Comparison of ENCODE assay signal across 17 cellular contexts in genomic region chr15:41561104-41561776, GRCh38. TPM values are rescaled to one million over a fixed set of nuclear protein-coding genes. Genes with fewer than 3 reads are reported as not detected.
DNase-seq lines count a peak whose midpoint lies in the region; ATAC-seq and TF ChIP-seq lines count a peak whose summit lies in the region.
"Had no signal": no experiment of that assay in that cellular context is flagged by ENCODE, and none has a peak within 500 bp of the region (broad histone marks: within the 10 kb centered on the region; RNA-seq: fewer than 3 reads in every experiment).

No MANE protein-coding gene starts in this region.

- no peak overlapping the region for H3K9ac ChIP-seq in mesenchymal stem cell (ENCODE audit: low read length)
- H3K9ac ChIP-seq: SK-N-SH had no signal

- H3K4me3 ChIP-seq in mesenchymal stem cell (ENCODE audit: insufficient read depth in 1 of 2, low read depth in 1 of 2, low read length in 2 of 2), result no peak overlapping the region
- H3K4me3 ChIP-seq: A549, upper lobe of right lung had no signal

- no peak overlapping the region for H4K8ac ChIP-seq in mesenchymal stem cell (ENCODE audit: low read length)

- H3K36me3 ChIP-seq in mesenchymal stem cell (ENCODE audit: control insufficient read depth in 1 of 2, insufficient read depth in 2 of 2, low read depth in 1 of 2, low read length in 2 of 2), result peaks cover 0 to 11% of the 10 kb centered on the region in 2 experiments
- H3K36me3 ChIP-seq: brain microvascular endothelial cell, upper lobe of right lung had no signal

- H4K91ac ChIP-seq in mesenchymal stem cell (ENCODE audit: low read length), result peak overlapping the region; percentile 35

- H3K4me1 Mint-ChIP-seq in activated T-cell treated with anti-CD3 and anti-CD28 coated beads, Interleukin-2, amount 50 U/mL, for 4 hours (ENCODE audit: low read depth), result peaks cover 16% of the 10 kb centered on the region
- peaks cover 54% of the 10 kb centered on the region for H3K4me1 Mint-ChIP-seq in type B pancreatic cell (ENCODE audit: unreplicated experiment)

- H3K4me1 ChIP-seq in mesenchymal stem cell (ENCODE audit: control insufficient read depth, insufficient read depth, low read depth, low read length), result peaks cover 38% of the 10 kb centered on the region

- no peak overlapping the region for H3K4ac ChIP-seq in mesenchymal stem cell (ENCODE audit: low read depth in 1 of 2, low read length in 2 of 2)

- peak overlapping the region; percentile 8 for H3K4me3 Mint-ChIP-seq in activated T-cell treated with anti-CD3 and anti-CD28 coated beads, Interleukin-2, amount 50 U/mL, for 4 hours
- H3K4me3 Mint-ChIP-seq in type B pancreatic cell, result peak overlapping the region; percentile 87

- no peak overlapping the region for H3K27ac Mint-ChIP-seq in type B pancreatic cell
- H3K27ac Mint-ChIP-seq: effector memory CD8-positive, alpha-beta T cell had no signal

- peaks cover 19% of the 10 kb centered on the region for H3K27me3 Mint-ChIP-seq in activated T-cell treated with anti-CD3 and anti-CD28 coated beads, Interleukin-2, amount 50 U/mL, for 4 hours (ENCODE audit: low read depth)
- peaks cover 6% of the 10 kb centered on the region for H3K27me3 Mint-ChIP-seq in type B pancreatic cell

- DNase-seq in activated T-cell treated with anti-CD3 and anti-CD28 coated beads, Interleukin-2, amount 50 U/mL, for 4 hours, result no peak
- no peak for DNase-seq in activated T-cell treated with anti-CD3 and anti-CD28 coated beads for 4 hours
- peak in 9 of 61 donors; percentile 18 to 79 (median 45) for DNase-seq in caudate nucleus (lab: John Stamatoyannopoulos, UW)
- DNase-seq in mesenchymal stem cell, result no peak
- DNase-seq in type B pancreatic cell (ENCODE audit: extremely low spot score, unreplicated experiment), result no peak
- DNase-seq in T-helper 2 cell, result no peak
- no peak for DNase-seq in middle frontal gyrus (ENCODE audit: extremely low spot score, low spot score)
- DNase-seq in AG20443 (ENCODE audit: low spot score), result no peak
- DNase-seq: activated naive CD4-positive, alpha-beta T cell; effector memory CD8-positive, alpha-beta T cell; NCI-H1417; NCI-H510A; SK-N-SH; upper lobe of right lung had no signal

- H2AFZ ChIP-seq in mesenchymal stem cell (ENCODE audit: low read depth, low read length), result no peak overlapping the region

- no peaks in the 10 kb centered on the region for H3K79me1 ChIP-seq in mesenchymal stem cell (replicated peaks; ENCODE audit: low read length, poor library complexity, severe bottlenecking)

- H3K36me3 Mint-ChIP-seq in activated T-cell treated with anti-CD3 and anti-CD28 coated beads, Interleukin-2, amount 50 U/mL, for 4 hours (ENCODE audit: insufficient read depth), result no peaks in the 10 kb centered on the region
- H3K36me3 Mint-ChIP-seq in type B pancreatic cell, result no peaks in the 10 kb centered on the region

- peak overlapping the region; percentile 89 for H3K27ac ChIP-seq in caudate nucleus (ENCODE audit: low read depth, low read length)
- H3K27ac ChIP-seq in mesenchymal stem cell (ENCODE audit: low read length, poor library complexity, severe bottlenecking), result no peak overlapping the region
- H3K27ac ChIP-seq: A549, brain microvascular endothelial cell, upper lobe of right lung had no signal

- H3K27me3 ChIP-seq in mesenchymal stem cell (ENCODE audit: control insufficient read depth in 1 of 2, insufficient read depth in 1 of 2, low read length in 2 of 2), result peaks cover 0 to under 1% of the 10 kb centered on the region in 2 experiments
- H3K27me3 ChIP-seq: brain microvascular endothelial cell, upper lobe of right lung had no signal

- ATAC-seq in activated T-cell treated with anti-CD3 and anti-CD28 coated beads, Interleukin-2, amount 50 U/mL, for 4 hours, result no peak
- ATAC-seq: A549; effector memory CD8-positive, alpha-beta T cell; upper lobe of right lung had no signal

- H2AK5ac ChIP-seq in mesenchymal stem cell (ENCODE audit: low read length, severe bottlenecking), result peak overlapping the region; percentile 10

- no peak overlapping the region for H3K4me2 ChIP-seq in mesenchymal stem cell (ENCODE audit: low read length, poor library complexity, severe bottlenecking)
- H3K4me2 ChIP-seq: A549, SK-N-SH had no signal

- H3K9me3 Mint-ChIP-seq in activated T-cell treated with anti-CD3 and anti-CD28 coated beads, Interleukin-2, amount 50 U/mL, for 4 hours, result no peaks in the 10 kb centered on the region
- H3K9me3 Mint-ChIP-seq in type B pancreatic cell, result no peaks in the 10 kb centered on the region
- H3K9me3 Mint-ChIP-seq: effector memory CD8-positive, alpha-beta T cell had no signal

- H2BK120ac ChIP-seq in mesenchymal stem cell (ENCODE audit: low read depth, low read length), result no peak overlapping the region

- H3K9me3 ChIP-seq in mesenchymal stem cell (ENCODE audit: control insufficient read depth, low read length), result no peaks in the 10 kb centered on the region
- H3K9me3 ChIP-seq: A549, SK-N-SH, upper lobe of right lung had no signal

- H2BK15ac ChIP-seq in mesenchymal stem cell (ENCODE audit: low read depth, poor library complexity, severe bottlenecking), result no peak overlapping the region

- peak overlapping the region in 1 of 2 experiments; percentile 32 for H3K18ac ChIP-seq in mesenchymal stem cell (ENCODE audit: low read depth in 1 of 2, low read length in 2 of 2)

- no peak overlapping the region for H3K23ac ChIP-seq in mesenchymal stem cell (ENCODE audit: low read length in 2 of 2)

- no peak overlapping the region for H3K14ac ChIP-seq in mesenchymal stem cell (ENCODE audit: low read length in 2 of 2)

- TF ChIP-seq CTCF in type B pancreatic cell (conservative IDR thresholded peaks at IDR 0.05), result no peak

- no peak overlapping the region for H2BK5ac ChIP-seq in mesenchymal stem cell (ENCODE audit: low read depth, low read length, poor library complexity, severe bottlenecking)

- H2BK12ac ChIP-seq in mesenchymal stem cell (ENCODE audit: low read length in 2 of 2), result peak overlapping the region in 1 of 2 experiments; percentile 38

- whole genome bisulfite sequencing in mesenchymal stem cell, result 87% methylated on average over 16 of the region's 16 CpGs

RNA-seq across cellular contexts. Expression of gene TYRO3, which starts 2.2 kb away (rescaled TPM):
- 1 to 10 TPM; 2.2 to 2.9 (median 2.3) TPM for total RNA-seq in activated T-cell treated with anti-CD3 and anti-CD28 coated beads, Interleukin-2, amount 50 U/mL, for 4 hours
- 33.5 TPM for polyA plus RNA-seq in mesenchymal stem cell (2013, experiment 1 of 2)
- 33.5 TPM for polyA plus RNA-seq in mesenchymal stem cell (2013, experiment 2 of 2)
- total RNA-seq in type B pancreatic cell (ENCODE audit: low replicate concordance), result 43.0 and 44.1 TPM in 2 replicates

RNA-seq across cellular contexts. Expression of gene RPAP1, which starts 17.2 kb away (rescaled TPM):
- 10 to 100 TPM; 63.6 to 70.4 (median 66.2) TPM for total RNA-seq in activated T-cell treated with anti-CD3 and anti-CD28 coated beads, Interleukin-2, amount 50 U/mL, for 4 hours
- polyA plus RNA-seq in mesenchymal stem cell (2013, experiment 1 of 2), result 17.6 TPM
- polyA plus RNA-seq in mesenchymal stem cell (2013, experiment 2 of 2), result 15.0 TPM
- 54.4 and 68.3 TPM in 2 replicates for total RNA-seq in type B pancreatic cell (ENCODE audit: low replicate concordance)

RNA-seq across cellular contexts. Expression of gene LTK, which starts 47.6 kb away (rescaled TPM):
- under 1 TPM; 0.11 to 0.24 (median 0.23) TPM for total RNA-seq in activated T-cell treated with anti-CD3 and anti-CD28 coated beads, Interleukin-2, amount 50 U/mL, for 4 hours
- polyA plus RNA-seq in mesenchymal stem cell (2013, experiment 1 of 2), result 0.26 TPM
- polyA plus RNA-seq in mesenchymal stem cell (2013, experiment 2 of 2), result 0.22 TPM
- total RNA-seq in type B pancreatic cell (ENCODE audit: low replicate concordance), result 0.51 and 0.55 TPM in 2 replicates
- total RNA-seq: frontal cortex had no signal

Comparison
In these comparisons a context has a peak if more than half of its experiments do, and no peak if none do; other contexts are left out.
1. RNA of gene TYRO3, which starts 2.2 kb away (total RNA-seq): 43.0 to 44.1 TPM in type B pancreatic cell; 2.2 to 2.9 TPM in activated T-cell treated with anti-CD3 and anti-CD28 coated beads, Interleukin-2, amount 50 U/mL, for 4 hours; every median in the first group is over 10 times any median in the second.